Comparison of ENCODE assay signal across 11 cellular contexts in genomic region chr14:22551597-22551982, GRCh38. TPM values are rescaled to one million over a fixed set of nuclear protein-coding genes. Genes with fewer than 3 reads are reported as not detected.
A peak's percentile ranks its signal among the peaks of the same experiment; 100 is the strongest.
DNase-seq lines count a peak whose midpoint lies in the region; ATAC-seq lines count a peak whose summit lies in the region.
"Had no signal": no experiment of that assay in that cellular context is flagged by ENCODE, and none has a peak within 500 bp of the region (broad histone marks: within the 10 kb centered on the region; RNA-seq: fewer than 3 reads in every experiment).

No MANE protein-coding gene starts in this region.

- H3K27ac ChIP-seq in SJCRH30 (peak overlapping the region; percentile 65), caudate nucleus (ENCODE audit: low read depth, low read length) (peak overlapping the region; percentile 86), skin epidermis (peak overlapping the region in 13 of 21 experiments; percentile 32 to 98 (median 67))

- no peaks in the 10 kb centered on the region for H3K9me3 ChIP-seq in SJCRH30 (replicated peaks)

- H3K27ac Mint-ChIP-seq in activated CD4-positive, alpha-beta T cell treated with anti-CD3 and anti-CD28 coated beads, Interleukin-2, amount 10 ng/mL, durations not matched to agents 24 days and 14 days, result peak overlapping the region; percentile 93

- H3K36me3 ChIP-seq in SJCRH30, result peaks cover 11% of the 10 kb centered on the region

- H3K36me3 Mint-ChIP-seq in activated CD4-positive, alpha-beta T cell treated with anti-CD3 and anti-CD28 coated beads, Interleukin-2, amount 10 ng/mL, durations not matched to agents 24 days and 14 days (ENCODE audit: low read depth), result peaks cover 77% of the 10 kb centered on the region

- intact Hi-C loops in activated CD4-positive, alpha-beta T cell treated with anti-CD3 and anti-CD28 coated beads, Interleukin-2, amount 10 ng/mL, durations not matched to agents 24 days and 14 days (cut with micrococcal nuclease), result loop anchor here (5.0 to 10.0 kb wide), 4 partner anchors 34 to 1287 kb away; partner anchors contain the start of gene HNRNPC

- H3K27me3 ChIP-seq in SJCRH30, result no peaks in the 10 kb centered on the region

- DNase-seq in activated CD4-positive, alpha-beta T cell treated with anti-CD3 and anti-CD28 coated beads, Interleukin-2, amount 10 ng/mL, durations not matched to agents 24 days and 14 days, result peak; percentile 74
- no peak for DNase-seq in activated CD4-positive, alpha-beta T cell treated with anti-CD3 and anti-CD28 coated beads for 1 hour
- DNase-seq in SJCRH30 (no peak), caudate nucleus (lab: John Stamatoyannopoulos, UW) (peak in 48 of 61 donors; percentile 10 to 100 (median 54))
- DNase-seq: ACHN; activated CD4-positive, CD25-positive, alpha-beta regulatory T cell; NCI-H2081 treated with DMSO at 0.1 percent for 48 hours had no signal

- peaks cover 5% of the 10 kb centered on the region for H3K9me3 Mint-ChIP-seq in activated CD4-positive, alpha-beta T cell treated with anti-CD3 and anti-CD28 coated beads, Interleukin-2, amount 10 ng/mL, durations not matched to agents 24 days and 14 days

- peak overlapping the region; percentile 84 for H3K4me3 Mint-ChIP-seq in activated CD4-positive, alpha-beta T cell treated with anti-CD3 and anti-CD28 coated beads, Interleukin-2, amount 10 ng/mL, durations not matched to agents 24 days and 14 days

- ATAC-seq in HG02610 (IDR thresholded peaks at IDR 0.05; ENCODE audit: unreplicated experiment) (no peak), HG03139 (IDR thresholded peaks at IDR 0.05; ENCODE audit: unreplicated experiment) (no peak), HG02938 (IDR thresholded peaks at IDR 0.05; ENCODE audit: unreplicated experiment) (no peak)

- peaks cover 4% of the 10 kb centered on the region for H3K27me3 Mint-ChIP-seq in activated CD4-positive, alpha-beta T cell treated with anti-CD3 and anti-CD28 coated beads, Interleukin-2, amount 10 ng/mL, durations not matched to agents 24 days and 14 days

- peaks cover 67% of the 10 kb centered on the region for H3K4me1 ChIP-seq in SJCRH30

- peaks cover 91% of the 10 kb centered on the region for H3K4me1 Mint-ChIP-seq in activated CD4-positive, alpha-beta T cell treated with anti-CD3 and anti-CD28 coated beads, Interleukin-2, amount 10 ng/mL, durations not matched to agents 24 days and 14 days

- H3K4me3 ChIP-seq in SJCRH30, result no peak overlapping the region
- H3K4me3 ChIP-seq in skin epidermis, result no peak overlapping the region

RNA-seq across cellular contexts. Expression of gene DAD1, which starts 37.4 kb away (rescaled TPM):
- total RNA-seq in activated CD4-positive, alpha-beta T cell treated with anti-CD3 and anti-CD28 coated beads, Interleukin-2, amount 10 ng/mL, durations not matched to agents 24 days and 14 days, result 255 and 266 TPM in 2 replicates
- 225 and 241 TPM in 2 replicates for total RNA-seq in SJCRH30 (2014; rRNA removed; shearing (Covaris generic))

RNA-seq across cellular contexts. Expression of gene ABHD4, which starts 46.5 kb away (rescaled TPM):
- 9.7 and 10.3 TPM in 2 replicates for total RNA-seq in activated CD4-positive, alpha-beta T cell treated with anti-CD3 and anti-CD28 coated beads, Interleukin-2, amount 10 ng/mL, durations not matched to agents 24 days and 14 days
- total RNA-seq in SJCRH30 (2014; rRNA removed; shearing (Covaris generic)), result 6.1 and 7.2 TPM in 2 replicates

Comparison
In these comparisons a context has a peak if more than half of its experiments do, and no peak if none do; other contexts are left out.
1. DNase-seq: peak in activated CD4-positive, alpha-beta T cell treated with anti-CD3 and anti-CD28 coated beads, Interleukin-2, amount 10 ng/mL, durations not matched to agents 24 days and 14 days (single experiment) and caudate nucleus (48 of 61); none in activated CD4-positive, alpha-beta T cell treated with anti-CD3 and anti-CD28 coated beads for 1 hour (single experiment) and SJCRH30 (0 of 2).
2. Peak in every context shown above with its lines, with median percentiles within 50 percentile points of each other: H3K27ac ChIP-seq.